14 cellular contexts compared by ENCODE assay signal in the genomic region with DNA sequence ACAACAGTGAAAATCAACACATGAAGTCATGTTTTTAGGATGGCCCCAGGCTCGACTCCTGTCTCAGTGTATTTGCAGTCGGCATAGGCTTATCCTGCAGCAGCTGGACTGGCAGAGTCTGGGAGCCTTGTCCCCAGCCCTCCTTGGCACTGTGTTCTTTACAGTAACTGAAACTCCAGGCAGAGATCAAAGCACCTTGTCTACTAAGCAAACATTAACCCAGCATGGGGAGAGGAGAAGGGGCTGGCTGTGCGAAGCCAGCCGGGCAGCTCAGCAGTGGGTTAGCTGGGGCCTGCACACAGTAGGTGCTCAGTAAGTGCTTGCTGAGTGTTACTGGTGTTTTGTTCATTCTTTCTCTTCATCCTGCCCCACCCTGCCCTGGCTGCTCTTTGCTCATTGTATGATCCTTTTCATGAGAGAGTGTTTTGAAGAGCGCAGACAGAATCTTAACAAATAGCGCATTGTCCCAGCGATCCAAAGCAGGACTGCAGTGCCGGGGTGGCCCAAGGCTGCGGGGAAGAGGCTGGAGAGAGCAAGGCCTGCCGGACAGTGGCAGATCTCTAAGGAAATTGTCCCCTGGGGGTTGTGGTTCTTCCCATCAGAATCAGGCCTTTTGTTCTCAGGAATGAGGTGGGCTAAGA. TPM values are rescaled to one million over a fixed set of nuclear protein-coding genes. Genes with fewer than 3 reads are reported as not detected.
DNase-seq lines count a peak whose midpoint lies in the region; ATAC-seq, FAIRE-seq and TF ChIP-seq lines count a peak whose summit lies in the region.
"Had no signal": no experiment of that assay in that cellular context is flagged by ENCODE, and none has a peak within 500 bp of the region (broad histone marks: within the 10 kb centered on the region; RNA-seq: fewer than 3 reads in every experiment).

No MANE protein-coding gene starts in this region.

- no peak for TF ChIP-seq CTCF in chondrocyte (IDR thresholded peaks at IDR 0.05)
- TF ChIP-seq CTCF in right lobe of liver (IDR thresholded peaks at IDR 0.05) = no peak

- TF ChIP-seq POLR2A in right lobe of liver (IDR thresholded peaks at IDR 0.05) = no peak

- peaks cover 9 to 39% (median 17%) of the 10 kb centered on the region in 4 donors for H3K36me3 ChIP-seq in right lobe of liver
- H3K36me3 ChIP-seq in small intestine (ENCODE audit: control insufficient read depth in 2 of 2, insufficient read depth in 2 of 2, low read length in 2 of 2) = peaks cover 4 to 9% of the 10 kb centered on the region in 2 donors

- H3K4me1 Mint-ChIP-seq in chondrocyte (ENCODE audit: low read depth) = peaks cover 79% of the 10 kb centered on the region

- no peaks in the 10 kb centered on the region for H3K9me3 ChIP-seq in right lobe of liver
- H3K9me3 ChIP-seq in small intestine (ENCODE audit: control insufficient read depth, low read depth) = no peaks in the 10 kb centered on the region

- H3K4me3 ChIP-seq in right lobe of liver = no peak overlapping the region
- H3K4me3 ChIP-seq in small intestine (ENCODE audit: low read depth in 1 of 2, low read length in 2 of 2) = no peak overlapping the region

- ATAC-seq in right lobe of liver (peak in 3 of 4 donors; percentile 45 to 71 (median 46)), HG02623 (IDR thresholded peaks at IDR 0.05; ENCODE audit: unreplicated experiment) (no peak)

- no peaks in the 10 kb centered on the region for H3K9me3 Mint-ChIP-seq in chondrocyte (ENCODE audit: low read depth)

- 94% methylated on average over 8 of the region's 10 CpGs for WGBS in right lobe of liver (ENCODE audit: insufficient coverage, low coverage, low lambda C conversion rate, missing lambda C conversion rate)
- 21 to 58% (median 34%) methylated on average over 10 of the region's 10 CpGs for WGBS in small intestine, 3 donors

- H3K36me3 Mint-ChIP-seq in chondrocyte (ENCODE audit: low read depth) = peaks cover 27% of the 10 kb centered on the region

- intact Hi-C loops in right lobe of liver (cut with DNase I) = no loop called here

- H3K4me1 ChIP-seq in right lobe of liver (peaks cover 0 to 11% (median 0%) of the 10 kb centered on the region in 4 donors), small intestine (ENCODE audit: control insufficient read depth in 2 of 2, insufficient read depth in 1 of 2, low read depth in 1 of 2, low read length in 1 of 2) (peaks cover 3 to 11% of the 10 kb centered on the region in 2 donors)

- H3K27me3 Mint-ChIP-seq in chondrocyte (ENCODE audit: low read depth) = no peaks in the 10 kb centered on the region

- peak overlapping the region; percentile 38 for H3K27ac Mint-ChIP-seq in chondrocyte (ENCODE audit: unreplicated experiment)

- no peak for FAIRE-seq in small intestine (lab: Jason Lieb, UNC)
- FAIRE-seq: GM18507 had no signal

- peak; percentile 52 for DNase-seq in NCI-H2196 (lab: John Stamatoyannopoulos, UW; ENCODE audit: unreplicated experiment)
- DNase-seq in chondrocyte (ENCODE audit: low spot score) = no peak
- DNase-seq in right lobe of liver = no peak
- peak; percentile 73 for DNase-seq in small intestine
- no peak for DNase-seq in NCI-H1092 (lab: John Stamatoyannopoulos, UW)
- DNase-seq in AG20443 (ENCODE audit: low spot score) = no peak
- DNase-seq in NCI-H128 (lab: John Stamatoyannopoulos, UW; ENCODE audit: unreplicated experiment) = no peak
- DNase-seq: activated T-cell treated with anti-CD3 and anti-CD28 coated beads for 4 hours, NCI-H526, retina, T-helper 2 cell had no signal

- H3K27me3 ChIP-seq in right lobe of liver = no peaks in the 10 kb centered on the region
- no peaks in the 10 kb centered on the region for H3K27me3 ChIP-seq in small intestine (ENCODE audit: control insufficient read depth in 2 of 2, insufficient read depth in 2 of 2, low read length in 2 of 2)

- H3K27ac ChIP-seq in right lobe of liver (peak overlapping the region in 2 of 3 donors; percentile 57 to 77), small intestine (ENCODE audit: low read depth in 1 of 2, low read length in 1 of 2) (peak overlapping the region; percentile 89 to 98)
- H3K27ac ChIP-seq: KMS-11 had no signal

- peak overlapping the region; percentile 7 for H3K4me3 Mint-ChIP-seq in chondrocyte (ENCODE audit: unreplicated experiment)

RNA-seq across cellular contexts. Expression of a gene that starts 23.5 kb away (rescaled TPM):
- total RNA-seq in chondrocyte (5.2 to 52.3 TPM (median 5.6 TPM) in 3 replicates), right lobe of liver (1 to 10 TPM in 5 of 6 experiments, under 1 TPM in 1; 0.92 to 4.1 (median 2.0) TPM)
- 100 to 1,000 TPM; 100 to 288 (median 210) TPM for polyA plus RNA-seq in small intestine

RNA-seq across cellular contexts. Expression of a gene that starts 30.6 kb away (rescaled TPM):
- 59.9 to 91.8 TPM (median 67.5 TPM) in 3 replicates for total RNA-seq in chondrocyte
- total RNA-seq in right lobe of liver = 10 to 100 TPM; 24.0 to 36.0 (median 27.0) TPM
- polyA plus RNA-seq in small intestine = 10 to 100 TPM; 52.6 to 92.7 (median 83.2) TPM

RNA-seq across cellular contexts. Expression of a gene that starts 30.8 kb away (rescaled TPM):
- total RNA-seq in chondrocyte (20.4 to 30.4 TPM (median 21.1 TPM) in 3 replicates), right lobe of liver (10 to 100 TPM; 13.5 to 24.8 (median 18.4) TPM)
- polyA plus RNA-seq in small intestine = 10 to 100 TPM; 14.6 to 20.2 (median 15.7) TPM

Comparison
In these comparisons a context has a peak if more than half of its experiments do, and no peak if none do; other contexts are left out.
1. DNase-seq: peak in NCI-H2196 (single experiment) and small intestine (single experiment); none in chondrocyte (single experiment), right lobe of liver (0 of 3), NCI-H1092 (single experiment), AG20443 (single experiment) and NCI-H128 (single experiment).